ENCODE assay signal across 11 cellular contexts in genomic region chr1:149635290-149635899, GRCh38. TPM values are rescaled to one million over a fixed set of nuclear protein-coding genes. Genes with fewer than 3 reads are reported as not detected.
DNase-seq lines count a peak whose midpoint lies in the region; ATAC-seq, FAIRE-seq and TF ChIP-seq lines count a peak whose summit lies in the region.
"Not testable (repeated sequence)": the region's sequence is repeated elsewhere in the genome, so short reads cannot be mapped to it uniquely, and the experiment has no call there.
"Had no signal": no experiment of that assay in that cellular context is flagged by ENCODE, and none has a peak within 500 bp of the region (broad histone marks: within the 10 kb centered on the region; RNA-seq: fewer than 3 reads in every experiment).

No MANE protein-coding gene starts in this region.

- peak overlapping the region in 2 of 3 donors; percentile 99 to 100 for H3K27ac Mint-ChIP-seq in IgD-negative memory B cell
- peak overlapping the region; percentile 100 for H3K27ac Mint-ChIP-seq in T-helper 2 cell treated with Interferon-gamma antibody and Interleukin-4, amounts not matched to agents 5 μg/mL and 100 μg/mL, for 36 hours
- peak overlapping the region; percentile 100 for H3K27ac Mint-ChIP-seq in activated T-cell treated with anti-CD3 and anti-CD28 coated beads, Interleukin-2, amount 50 U/mL, for 24 hours

- not testable (repeated sequence) for H3K36me3 Mint-ChIP-seq in IgD-negative memory B cell; T-helper 2 cell treated with Interferon-gamma antibody and Interleukin-4, amounts not matched to agents 5 μg/mL and 100 μg/mL, for 36 hours (ENCODE audit: low read depth); activated T-cell treated with anti-CD3 and anti-CD28 coated beads, Interleukin-2, amount 50 U/mL, for 24 hours (ENCODE audit: low read depth)

- H3K9ac ChIP-seq in BLaER1 treated with 17β-estradiol and CSF1 and Interleukin-3, amounts not matched to agents 10 nM and 100 nM; K562 (ENCODE audit: insufficient read depth in 1 of 2, low read depth in 2 of 2, low read length in 2 of 2); subcutaneous abdominal adipose tissue (ENCODE audit: low read length in 5 of 5): not testable (repeated sequence)

- not testable (repeated sequence) for TF ChIP-seq EP300 in K562 (IDR thresholded peaks at IDR 0.05; ENCODE audit: low read length)

- H3K9me2 ChIP-seq in hepatocyte (replicated peaks; ENCODE audit: insufficient read depth): not testable (repeated sequence)

- peak; percentile 36 for DNase-seq in T-helper 2 cell treated with Interferon-gamma antibody and Interleukin-4, amounts not matched to agents 5 μg/mL and 100 μg/mL, for 36 hours (ENCODE audit: low spot score)
- DNase-seq in activated T-cell treated with anti-CD3 and anti-CD28 coated beads, Interleukin-2, amount 50 U/mL, for 24 hours: peak; percentile 54
- DNase-seq in K562 (ENCODE audit: extremely low read depth in 1 of 4, low spot score in 3 of 4): peak in 1 of 4 experiments; percentile 5
- DNase-seq in hepatocyte (ENCODE audit: low spot score); pancreas: not testable (repeated sequence)

- not testable (repeated sequence) for FAIRE-seq in K562 (lab: Jason Lieb, UNC); pancreas (lab: Jason Lieb, UNC)

- WGBS in K562 (ENCODE audit: insufficient coverage, low coverage, missing lambda C conversion rate): 12% methylated on average over 5 of the region's 10 CpGs
- WGBS in hepatocyte (ENCODE audit: low lambda C conversion rate, missing lambda C conversion rate): 49% methylated on average over 10 of the region's 10 CpGs
- 30 to 34% methylated on average over 7 to 8 of the region's 10 CpGs for WGBS in pancreas, 2 donors

- H3K4me1 Mint-ChIP-seq in IgD-negative memory B cell: peaks cover 6 to 18% (median 16%) of the 10 kb centered on the region in 3 donors
- H3K4me1 Mint-ChIP-seq in T-helper 2 cell treated with Interferon-gamma antibody and Interleukin-4, amounts not matched to agents 5 μg/mL and 100 μg/mL, for 36 hours (ENCODE audit: low read depth): peaks cover 21% of the 10 kb centered on the region
- peaks cover 36% of the 10 kb centered on the region for H3K4me1 Mint-ChIP-seq in activated T-cell treated with anti-CD3 and anti-CD28 coated beads, Interleukin-2, amount 50 U/mL, for 24 hours (ENCODE audit: low read depth)

- not testable (repeated sequence) for ATAC-seq in K562, pancreas

- H3K4me3 ChIP-seq in BLaER1 treated with 17β-estradiol and CSF1 and Interleukin-3, amounts not matched to agents 10 nM and 100 nM; K562; hepatocyte; pancreas; subcutaneous abdominal adipose tissue (ENCODE audit: low read depth in 1 of 5, low read length in 5 of 5): not testable (repeated sequence)

- not testable (repeated sequence) for H3K9me1 ChIP-seq in K562 (ENCODE audit: control insufficient read depth, insufficient read depth, low read length)

- H3K4me1 ChIP-seq in BLaER1 treated with 17β-estradiol and CSF1 and Interleukin-3, amounts not matched to agents 10 nM and 100 nM: peaks cover 0 to 15% (median 0%) of the 10 kb centered on the region in 10 experiments; a peak in 5 of 20 replicates
- not testable (repeated sequence) for H3K4me1 ChIP-seq in K562 (replicated peaks in 1 of 2; ENCODE audit: control insufficient read depth in 2 of 2, insufficient read depth in 2 of 2, low read length in 2 of 2); hepatocyte (ENCODE audit: insufficient read depth); pancreas; subcutaneous abdominal adipose tissue (ENCODE audit: control insufficient read depth in 5 of 5, insufficient read depth in 5 of 5, low read length in 5 of 5)

- H3K4me2 ChIP-seq in BLaER1 treated with 17β-estradiol and CSF1 and Interleukin-3, amounts not matched to agents 10 nM and 100 nM: peak overlapping the region in 7 of 11 experiments; percentile 36 to 80 (median 66); a peak in 5 of 22 replicates
- H3K4me2 ChIP-seq in K562 (ENCODE audit: insufficient read depth, low read length): peak overlapping the region; percentile 32; the same call in 1 of the 2 replicates
- peak overlapping the region; percentile 74 for H3K4me2 ChIP-seq in hepatocyte

- CTCF ChIA-PET in K562 (lab: Yijun Ruan, JAX; ENCODE audit: low intra/inter-chr PET ratio): not testable (repeated sequence)

- POLR2A ChIA-PET in K562 (lab: Yijun Ruan, JAX): not testable (repeated sequence)

- TF ChIP-seq CTCF in K562 (IDR thresholded peaks at IDR 0.05 in 2 of 3, conservative IDR thresholded peaks at IDR 0.05 in 1 of 3; ENCODE audit: insufficient read depth in 2 of 3, low read depth in 1 of 3, low read length in 3 of 3); hepatocyte (IDR thresholded peaks at IDR 0.05; ENCODE audit: poor library complexity); pancreas (IDR thresholded peaks at IDR 0.05): not testable (repeated sequence)

- H3K36me3 ChIP-seq in BLaER1 treated with 17β-estradiol and CSF1 and Interleukin-3, amounts not matched to agents 10 nM and 100 nM; K562 (ENCODE audit: control insufficient read depth, insufficient read depth, low read length); hepatocyte (replicated peaks; ENCODE audit: insufficient read depth, low read depth); pancreas; subcutaneous abdominal adipose tissue (ENCODE audit: control insufficient read depth in 5 of 5, insufficient read depth in 5 of 5, low read length in 5 of 5): not testable (repeated sequence)

- H3K27ac ChIP-seq in BLaER1 treated with 17β-estradiol and CSF1 and Interleukin-3, amounts not matched to agents 10 nM and 100 nM: peak overlapping the region in 1 of 11 experiments; percentile 29; a peak in 1 of 22 replicates
- not testable (repeated sequence) for H3K27ac ChIP-seq in K562 (ENCODE audit: extremely low read depth, low read depth, low read length)
- H3K27ac ChIP-seq in hepatocyte: peak overlapping the region; percentile 98
- peak overlapping the region in 3 of 4 donors; percentile 88 to 96 (median 92) for H3K27ac ChIP-seq in pancreas
- H3K27ac ChIP-seq in subcutaneous abdominal adipose tissue (ENCODE audit: low read depth, low read length): peak overlapping the region; percentile 30

- H3K79me2 ChIP-seq in K562 (ENCODE audit: control insufficient read depth, insufficient read depth, low read length); hepatocyte: not testable (repeated sequence)

- H3K9me3 Mint-ChIP-seq in IgD-negative memory B cell; T-helper 2 cell treated with Interferon-gamma antibody and Interleukin-4, amounts not matched to agents 5 μg/mL and 100 μg/mL, for 36 hours; activated T-cell treated with anti-CD3 and anti-CD28 coated beads, Interleukin-2, amount 50 U/mL, for 24 hours: not testable (repeated sequence)

- H3K9me3 ChIP-seq in BLaER1 treated with 17β-estradiol and CSF1 and Interleukin-3, amounts not matched to agents 10 nM and 100 nM (replicated peaks in 1 of 11); K562 (replicated peaks; ENCODE audit: control insufficient read depth, insufficient read depth, low read depth, low read length); hepatocyte (ENCODE audit: low read depth); pancreas; subcutaneous abdominal adipose tissue (ENCODE audit: control insufficient read depth in 5 of 5, low read length in 5 of 5): not testable (repeated sequence)

- H3K27me3 ChIP-seq in BLaER1 treated with 17β-estradiol and CSF1 and Interleukin-3, amounts not matched to agents 10 nM and 100 nM; K562 (ENCODE audit: control insufficient read depth in 2 of 2, insufficient read depth in 2 of 2, low read length in 2 of 2); hepatocyte; pancreas; subcutaneous abdominal adipose tissue (ENCODE audit: control insufficient read depth in 5 of 5, insufficient read depth in 4 of 5, low read length in 5 of 5): not testable (repeated sequence)

- not testable (repeated sequence) for TF ChIP-seq POLR2A in K562 (conservative IDR thresholded peaks at IDR 0.05)

- BruUV-seq in K562 (replicated peaks; lab: Mats Ljungman, UMichigan): not testable (repeated sequence)

- H4K20me1 ChIP-seq in BLaER1 treated with 17β-estradiol and CSF1 and Interleukin-3, amounts not matched to agents 10 nM and 100 nM; K562 (replicated peaks; ENCODE audit: control insufficient read depth, insufficient read depth, low read length); hepatocyte (ENCODE audit: insufficient read depth, poor library complexity, severe bottlenecking): not testable (repeated sequence)

- not testable (repeated sequence) for TF ChIP-seq RAD21 in K562 (CRISPR knock-in tag; conservative IDR thresholded peaks at IDR 0.05 in 1 of 2, IDR thresholded peaks at IDR 0.05 in 1 of 2)

- in situ Hi-C loops in K562 (cut with MboI): not testable (repeated sequence)

- not testable (repeated sequence) for H3K27me3 Mint-ChIP-seq in IgD-negative memory B cell; T-helper 2 cell treated with Interferon-gamma antibody and Interleukin-4, amounts not matched to agents 5 μg/mL and 100 μg/mL, for 36 hours (ENCODE audit: low read depth); activated T-cell treated with anti-CD3 and anti-CD28 coated beads, Interleukin-2, amount 50 U/mL, for 24 hours

- H3K4me3 Mint-ChIP-seq in IgD-negative memory B cell: peak overlapping the region; percentile 77 to 99 (median 90)
- peak overlapping the region; percentile 93 for H3K4me3 Mint-ChIP-seq in T-helper 2 cell treated with Interferon-gamma antibody and Interleukin-4, amounts not matched to agents 5 μg/mL and 100 μg/mL, for 36 hours
- peak overlapping the region; percentile 82 for H3K4me3 Mint-ChIP-seq in activated T-cell treated with anti-CD3 and anti-CD28 coated beads, Interleukin-2, amount 50 U/mL, for 24 hours

- intact Hi-C loops in K562 (cut with micrococcal nuclease); pancreas (cut with DNase I): not testable (repeated sequence)

- H2AFZ ChIP-seq in K562 (ENCODE audit: low read depth, low read length): 0 out of 2 replicates have a peak overlapping the region, but pooled peaks have one; percentile 40
- not testable (repeated sequence) for H2AFZ ChIP-seq in hepatocyte

RNA-seq across cellular contexts. Expression of gene PPIAL4C, which starts 51.7 kb away (rescaled TPM):
- polyA plus RNA-seq in IgD-negative memory B cell (not detected), K562 (2011; rRNA removed) (not detected in 2 replicates), K562 (2014; fragmentation: Illumina TruSeq; extraction: Trizol) (not detected in 2 replicates), K562 (2014; fragmentation: Nextera tagmentation; extraction: Ambion mirVana) (not detected), K562 (2014; rRNA removed) (not detected in 2 replicates), hepatocyte (not detected in 2 replicates), pancreas (under 1 TPM in 1 of 2 donors, not detected in 1; 0.42 TPM)
- not detected in 2 replicates for total RNA-seq in K562 (2011; cell fraction: chromatin; rRNA removed; ENCODE audit: low replicate concordance)
- not detected in 2 replicates for total RNA-seq in K562 (2011; cell fraction: nucleolus; rRNA removed)
- not detected in 2 replicates for total RNA-seq in K562 (2011; cell fraction: nucleoplasm; rRNA removed)
- total RNA-seq in K562 (2014; rRNA removed) (not detected in 2 replicates), K562 (2014; rRNA removed; fragmentation: Illumina TruSeq; extraction: Trizol) (not detected in 2 replicates), K562 (2015; rRNA removed; fragmentation: Illumina TruSeq; extraction: Trizol) (not detected in 2 replicates), K562 (2021) (0.35 TPM in 1 of 2 replicates, not detected in the other), hepatocyte (not detected in 2 replicates), pancreas (1 to 10 TPM in 1 of 6 donors, under 1 TPM in 2, not detected in 3; 0.35 to 1.1 (median 0.40) TPM)
- polyA plus RNA-seq in K562 (2011; cell fraction: cytosol; rRNA removed): not detected in 2 replicates
- polyA plus RNA-seq in K562 (2011; cell fraction: nucleus; rRNA removed): not detected in 2 replicates
- polyA plus RNA-seq in K562 (2012): not detected in 2 replicates
- polyA minus RNA-seq in K562 (2011; rRNA and poly(A)+ RNA removed): not detected in 2 replicates
- not detected in 2 replicates for polyA minus RNA-seq in K562 (2011; cell fraction: cytosol; rRNA and poly(A)+ RNA removed)
- polyA minus RNA-seq in K562 (2011; cell fraction: nucleus; rRNA and poly(A)+ RNA removed): not detected in 2 replicates
- total RNA-seq: lung microvascular endothelial cell, Right ventricle myocardium inferior had no signal
- polyA plus RNA-seq: AG04450 had no signal
